In genomic region chr6:122388945-122389344, GRCh38 we compare ENCODE assay signal across 19 cellular contexts.
"Had no signal": no experiment of that assay in that cellular context is flagged by ENCODE, and none has a peak within 500 bp of the region (broad histone marks: within the 10 kb centered on the region; RNA-seq: fewer than 3 reads in every experiment).

No MANE protein-coding gene starts in this region.

- ATAC-seq: activated T-cell treated with anti-CD3 and anti-CD28 coated beads, Interleukin-2, amount 50 U/mL, for 72 hours; esophagus mucosa had no signal

- H3K27ac Mint-ChIP-seq: activated T-cell treated with anti-CD3 and anti-CD28 coated beads, Interleukin-2, amount 50 U/mL, for 72 hours; immature natural killer cell; nephron progenitor cell had no signal

- H3K36me3 Mint-ChIP-seq: immature natural killer cell had no signal

- H3K4me1 Mint-ChIP-seq: central memory CD8-positive, alpha-beta T cell; immature natural killer cell; nephron progenitor cell had no signal

- DNase-seq: activated CD4-positive, alpha-beta T cell treated with anti-CD3 and anti-CD28 coated beads, Interleukin-2, amount 50 U/mL, for 4 hours; activated effector memory CD4-positive, alpha-beta T cell treated with anti-CD3 and anti-CD28 coated beads, Interleukin-2, amount 50 U/mL, for 16 hours; activated naive CD4-positive, alpha-beta T cell treated with anti-CD3 and anti-CD28 coated beads, Interleukin-2, amount 50 U/mL, for 16 hours; activated T-cell treated with anti-CD3 and anti-CD28 coated beads, Interleukin-2, amount 50 U/mL, for 72 hours; immature natural killer cell; kidney glomerular epithelial cell; left ventricle myocardium inferior; midbrain; nephron progenitor cell; occipital lobe; stimulated activated CD4-positive, alpha-beta T cell treated with anti-CD3 and anti-CD28 coated beads, Interleukin-12 subunit alpha, Interleukin-12 subunit beta, amount 100 ng/mL, for 4 hours; stimulated activated CD4-positive, alpha-beta T cell treated with anti-CD3 and anti-CD28 coated beads, Interleukin-1b, Interleukin-23, amount 100 ng/mL, for 48 hours; stimulated activated CD8-positive, alpha-beta memory T cell treated with anti-CD3 and anti-CD28 coated beads, Interleukin-4, amount 100 ng/mL, for 48 hours; stimulated activated naive CD4-positive, alpha-beta T cell treated with Interleukin-2 at 50 U/mL for 16 hours; substantia nigra; transverse colon; uterus had no signal

- H3K4me3 Mint-ChIP-seq: activated T-cell treated with anti-CD3 and anti-CD28 coated beads, Interleukin-2, amount 50 U/mL, for 72 hours; central memory CD8-positive, alpha-beta T cell; immature natural killer cell; nephron progenitor cell had no signal

- H3K9me3 Mint-ChIP-seq: activated T-cell treated with anti-CD3 and anti-CD28 coated beads, Interleukin-2, amount 50 U/mL, for 72 hours; central memory CD8-positive, alpha-beta T cell; nephron progenitor cell had no signal
